In genomic region chr22:31253949-31254348, GRCh38 we compare ENCODE assay signal across 12 cellular contexts. TPM values are rescaled to one million over a fixed set of nuclear protein-coding genes. Genes with fewer than 3 reads are reported as not detected.
A peak's percentile ranks its signal among the peaks of the same experiment; 100 is the strongest.
DNase-seq lines count a peak whose midpoint lies in the region; ATAC-seq, FAIRE-seq and TF ChIP-seq lines count a peak whose summit lies in the region.
"Had no signal": no experiment of that assay in that cellular context is flagged by ENCODE, and none has a peak within 500 bp of the region (broad histone marks: within the 10 kb centered on the region; RNA-seq: fewer than 3 reads in every experiment).

No MANE protein-coding gene starts in this region.

- H3K9ac ChIP-seq in HUES64 (ENCODE audit: low read depth, low read length) (no peak overlapping the region), keratinocyte (ENCODE audit: control insufficient read depth, extremely low read depth, insufficient read depth, low read length) (peak overlapping the region; percentile 26)

- peak; percentile 20 to 30 (median 22) for TF ChIP-seq CTCF in keratinocyte (optimal IDR thresholded peaks at IDR 0.05 in 1 of 3, IDR thresholded peaks at IDR 0.05 in 1 of 3, conservative IDR thresholded peaks at IDR 0.05 in 1 of 3; ENCODE audit: extremely low read depth in 1 of 3, insufficient read depth in 2 of 3, low read length in 3 of 3)

- peaks cover 81% of the 10 kb centered on the region for H3K79me2 ChIP-seq in keratinocyte (ENCODE audit: control insufficient read depth, insufficient read depth, low read length)

- H4K20me1 ChIP-seq in keratinocyte (ENCODE audit: control insufficient read depth, extremely low read depth, insufficient read depth, low read length), result no peaks in the 10 kb centered on the region

- no peak for ATAC-seq in activated T-helper 17 cell treated with anti-CD3 and anti-CD28 coated beads, Interleukin-2, amount 50 U/mL, for 72 hours (replicated peaks)
- ATAC-seq in GM21786 (IDR thresholded peaks at IDR 0.05; ENCODE audit: unreplicated experiment), result no peak
- ATAC-seq: activated CD8-positive, alpha-beta memory T cell treated with anti-CD3 and anti-CD28 coated beads, Interleukin-2, amount 10 ng/mL, durations not matched to agents 7 days and 5 days; naive thymus-derived CD8-positive, alpha-beta T cell had no signal

- no peaks in the 10 kb centered on the region for H3K27me3 ChIP-seq in HUES64 (ENCODE audit: insufficient read depth, low read length)
- no peaks in the 10 kb centered on the region for H3K27me3 ChIP-seq in keratinocyte (ENCODE audit: control insufficient read depth, extremely low read depth, insufficient read depth, low read length)
- no peaks in the 10 kb centered on the region for H3K27me3 ChIP-seq in SJCRH30

- dilution Hi-C loops in keratinocyte (cut with MboI; ENCODE audit: extremely low pct_ligation_motif_present, low sequenced_read_pairs), result no loop called here

- FAIRE-seq in keratinocyte (lab: Jason Lieb, UNC), result peak; percentile 100

- WGBS in HUES64, result 85% methylated on average over 4 of the region's 4 CpGs

- H3K27me3 Mint-ChIP-seq in activated T-helper 17 cell treated with anti-CD3 and anti-CD28 coated beads, Interleukin-2, amount 50 U/mL, for 72 hours, result no peaks in the 10 kb centered on the region
- H3K27me3 Mint-ChIP-seq in activated CD4-positive, alpha-beta T cell treated with anti-CD3 and anti-CD28 coated beads, Interleukin-2, amount 10 ng/mL, durations not matched to agents 24 days and 14 days, result no peaks in the 10 kb centered on the region
- H3K27me3 Mint-ChIP-seq: activated CD8-positive, alpha-beta memory T cell treated with anti-CD3 and anti-CD28 coated beads, Interleukin-2, amount 10 ng/mL, durations not matched to agents 7 days and 5 days; naive thymus-derived CD8-positive, alpha-beta T cell had no signal

- no peak overlapping the region for H3K4me3 ChIP-seq in HUES64 (ENCODE audit: low read length)
- H3K4me3 ChIP-seq in keratinocyte (ENCODE audit: control insufficient read depth in 2 of 3, extremely low read depth in 1 of 3, insufficient read depth in 2 of 3, low read depth in 1 of 3, low read length in 3 of 3), result peak overlapping the region in 2 of 3 experiments; percentile 39 to 41
- H3K4me3 ChIP-seq in skin epidermis, result no peak overlapping the region
- no peak overlapping the region for H3K4me3 ChIP-seq in SJCRH30

- H3K27ac ChIP-seq in HUES64 (ENCODE audit: low read depth, low read length) (peak overlapping the region; percentile 2; the same call in 1 of the 2 replicates), keratinocyte (ENCODE audit: control insufficient read depth, insufficient read depth, low read length) (peak overlapping the region; percentile 73), skin epidermis (peak overlapping the region in 19 of 21 experiments; percentile 4 to 90 (median 64)), SJCRH30 (no peak overlapping the region)

- DNase-seq in keratinocyte (ENCODE audit: low read depth, low spot score), result peak; percentile 100
- no peak for DNase-seq in OCI-M1 (lab: John Stamatoyannopoulos, UW)
- no peak for DNase-seq in SJCRH30
- no peak for DNase-seq in activated CD4-positive, alpha-beta T cell treated with anti-CD3 and anti-CD28 coated beads, Interleukin-2, amount 10 ng/mL, durations not matched to agents 24 days and 14 days
- DNase-seq: activated CD8-positive, alpha-beta memory T cell treated with anti-CD3 and anti-CD28 coated beads, Interleukin-2, amount 10 ng/mL, durations not matched to agents 7 days and 5 days; COR-L47; naive thymus-derived CD8-positive, alpha-beta T cell; NCI-H2107 had no signal

- intact Hi-C loops in activated CD4-positive, alpha-beta T cell treated with anti-CD3 and anti-CD28 coated beads, Interleukin-2, amount 10 ng/mL, durations not matched to agents 24 days and 14 days (cut with micrococcal nuclease), result no loop called here

- H3K4me1 Mint-ChIP-seq in activated T-helper 17 cell treated with anti-CD3 and anti-CD28 coated beads, Interleukin-2, amount 50 U/mL, for 72 hours, result peaks cover 5% of the 10 kb centered on the region
- H3K4me1 Mint-ChIP-seq in activated CD4-positive, alpha-beta T cell treated with anti-CD3 and anti-CD28 coated beads, Interleukin-2, amount 10 ng/mL, durations not matched to agents 24 days and 14 days, result peaks cover 9% of the 10 kb centered on the region

- peak overlapping the region; percentile 61 for H3K27ac Mint-ChIP-seq in activated T-helper 17 cell treated with anti-CD3 and anti-CD28 coated beads, Interleukin-2, amount 50 U/mL, for 72 hours
- H3K27ac Mint-ChIP-seq in activated CD4-positive, alpha-beta T cell treated with anti-CD3 and anti-CD28 coated beads, Interleukin-2, amount 10 ng/mL, durations not matched to agents 24 days and 14 days, result no peak overlapping the region
- H3K27ac Mint-ChIP-seq: activated CD8-positive, alpha-beta memory T cell treated with anti-CD3 and anti-CD28 coated beads, Interleukin-2, amount 10 ng/mL, durations not matched to agents 7 days and 5 days; naive thymus-derived CD8-positive, alpha-beta T cell had no signal

- H3K9me3 ChIP-seq in HUES64 (ENCODE audit: insufficient read depth, low read depth, low read length), result no peaks in the 10 kb centered on the region
- H3K9me3 ChIP-seq in keratinocyte (ENCODE audit: control insufficient read depth, low read depth, low read length), result no peaks in the 10 kb centered on the region
- no peaks in the 10 kb centered on the region for H3K9me3 ChIP-seq in SJCRH30 (replicated peaks)

- peaks cover under 1% of the 10 kb centered on the region for H3K9me1 ChIP-seq in keratinocyte (ENCODE audit: control insufficient read depth, extremely low read depth, insufficient read depth, low read length)

- peak overlapping the region; percentile 78 for H3K4me2 ChIP-seq in keratinocyte (ENCODE audit: control insufficient read depth, extremely low read depth, insufficient read depth, low read depth, low read length)

- H3K4me3 Mint-ChIP-seq in activated T-helper 17 cell treated with anti-CD3 and anti-CD28 coated beads, Interleukin-2, amount 50 U/mL, for 72 hours, result no peak overlapping the region
- no peak overlapping the region for H3K4me3 Mint-ChIP-seq in activated CD4-positive, alpha-beta T cell treated with anti-CD3 and anti-CD28 coated beads, Interleukin-2, amount 10 ng/mL, durations not matched to agents 24 days and 14 days
- H3K4me3 Mint-ChIP-seq: activated CD8-positive, alpha-beta memory T cell treated with anti-CD3 and anti-CD28 coated beads, Interleukin-2, amount 10 ng/mL, durations not matched to agents 7 days and 5 days; naive thymus-derived CD8-positive, alpha-beta T cell had no signal

- H3K36me3 ChIP-seq in HUES64 (ENCODE audit: insufficient read depth, low read length) (peaks cover 12% of the 10 kb centered on the region), keratinocyte (ENCODE audit: control insufficient read depth in 2 of 2, extremely low read depth in 1 of 2, insufficient read depth in 2 of 2, low read length in 2 of 2) (peaks cover 20 to 39% of the 10 kb centered on the region in 2 experiments), SJCRH30 (peaks cover 6% of the 10 kb centered on the region; the same call in 1 of the 2 replicates)

- no peaks in the 10 kb centered on the region for H3K9me3 Mint-ChIP-seq in activated T-helper 17 cell treated with anti-CD3 and anti-CD28 coated beads, Interleukin-2, amount 50 U/mL, for 72 hours
- H3K9me3 Mint-ChIP-seq in activated CD4-positive, alpha-beta T cell treated with anti-CD3 and anti-CD28 coated beads, Interleukin-2, amount 10 ng/mL, durations not matched to agents 24 days and 14 days, result no peaks in the 10 kb centered on the region
- H3K9me3 Mint-ChIP-seq: naive thymus-derived CD8-positive, alpha-beta T cell had no signal

- H3K4me1 ChIP-seq in HUES64 (ENCODE audit: insufficient read depth, low read length) (peaks cover under 1% of the 10 kb centered on the region; the same call in 1 of the 2 replicates), keratinocyte (ENCODE audit: control insufficient read depth, extremely low read depth, insufficient read depth, low read length) (peaks cover 57% of the 10 kb centered on the region), SJCRH30 (0 out of 2 replicates have a peak, but pooled peaks cover 2% of the 10 kb centered on the region)

- peaks cover 24% of the 10 kb centered on the region for H3K36me3 Mint-ChIP-seq in activated T-helper 17 cell treated with anti-CD3 and anti-CD28 coated beads, Interleukin-2, amount 50 U/mL, for 72 hours (ENCODE audit: low read depth)
- H3K36me3 Mint-ChIP-seq in activated CD4-positive, alpha-beta T cell treated with anti-CD3 and anti-CD28 coated beads, Interleukin-2, amount 10 ng/mL, durations not matched to agents 24 days and 14 days (ENCODE audit: low read depth), result peaks cover 13% of the 10 kb centered on the region
- H3K36me3 Mint-ChIP-seq: activated CD8-positive, alpha-beta memory T cell treated with anti-CD3 and anti-CD28 coated beads, Interleukin-2, amount 10 ng/mL, durations not matched to agents 7 days and 5 days had no signal

- no peak overlapping the region for H2AFZ ChIP-seq in keratinocyte (ENCODE audit: control insufficient read depth, low read length)

RNA-seq across cellular contexts. Expression of gene PIK3IP1, which starts 38.3 kb away (rescaled TPM):
- 0.90 TPM for polyA plus RNA-seq in HUES64 (2013, experiment 1 of 2)
- 1.7 TPM for polyA plus RNA-seq in HUES64 (2013, experiment 2 of 2)
- 10 to 100 TPM; 11.0 to 24.1 TPM for total RNA-seq in activated T-helper 17 cell treated with anti-CD3 and anti-CD28 coated beads, Interleukin-2, amount 50 U/mL, for 72 hours
- 13.3 to 25.6 TPM (median 13.9 TPM) in 3 replicates for polyA plus RNA-seq in keratinocyte
- 26.2 TPM for polyA plus RNA-seq in keratinocyte (2011; ENCODE audit: low read depth)
- polyA plus RNA-seq in keratinocyte (2011; cell fraction: cytosol; rRNA removed), result 7.2 and 9.9 TPM in 2 replicates
- 33.1 and 36.3 TPM in 2 replicates for polyA plus RNA-seq in keratinocyte (2011; cell fraction: nucleus; rRNA removed)
- 11.0 and 34.9 TPM in 2 replicates for polyA plus RNA-seq in keratinocyte (2012; ENCODE audit: low replicate concordance)
- 6.2 to 25.4 TPM (median 10.1 TPM) in 3 replicates for polyA minus RNA-seq in keratinocyte
- polyA minus RNA-seq in keratinocyte (2011; cell fraction: cytosol; rRNA and poly(A)+ RNA removed), result 22.3 TPM
- polyA minus RNA-seq in keratinocyte (2011; cell fraction: nucleus; rRNA and poly(A)+ RNA removed), result 37.1 and 42.4 TPM in 2 replicates
- 0.47 and 0.51 TPM in 2 replicates for total RNA-seq in SJCRH30 (2014; rRNA removed; shearing (Covaris generic))
- total RNA-seq in activated CD4-positive, alpha-beta T cell treated with anti-CD3 and anti-CD28 coated beads, Interleukin-2, amount 10 ng/mL, durations not matched to agents 24 days and 14 days, result 12.4 TPM in 2 replicates

RNA-seq across cellular contexts. Expression of gene LIMK2, which starts 41.9 kb away (rescaled TPM):
- 25.4 TPM for polyA plus RNA-seq in HUES64 (2013, experiment 1 of 2)
- polyA plus RNA-seq in HUES64 (2013, experiment 2 of 2), result 18.7 TPM
- 10 to 100 TPM; 59.5 to 61.4 TPM for total RNA-seq in activated T-helper 17 cell treated with anti-CD3 and anti-CD28 coated beads, Interleukin-2, amount 50 U/mL, for 72 hours
- 28.8 to 56.3 TPM (median 42.6 TPM) in 3 replicates for polyA plus RNA-seq in keratinocyte
- polyA plus RNA-seq in keratinocyte (2011; ENCODE audit: low read depth), result 118 TPM
- 49.1 and 67.7 TPM in 2 replicates for polyA plus RNA-seq in keratinocyte (2011; cell fraction: cytosol; rRNA removed)
- polyA plus RNA-seq in keratinocyte (2011; cell fraction: nucleus; rRNA removed), result 166 and 190 TPM in 2 replicates
- polyA plus RNA-seq in keratinocyte (2012; ENCODE audit: low replicate concordance), result 97.8 and 136 TPM in 2 replicates
- 62.9 to 141 TPM (median 89.5 TPM) in 3 replicates for polyA minus RNA-seq in keratinocyte
- 27.8 TPM for polyA minus RNA-seq in keratinocyte (2011; cell fraction: cytosol; rRNA and poly(A)+ RNA removed)
- polyA minus RNA-seq in keratinocyte (2011; cell fraction: nucleus; rRNA and poly(A)+ RNA removed), result 91.0 and 121 TPM in 2 replicates
- total RNA-seq in SJCRH30 (2014; rRNA removed; shearing (Covaris generic)), result 20.8 and 28.5 TPM in 2 replicates
- 34.2 and 35.9 TPM in 2 replicates for total RNA-seq in activated CD4-positive, alpha-beta T cell treated with anti-CD3 and anti-CD28 coated beads, Interleukin-2, amount 10 ng/mL, durations not matched to agents 24 days and 14 days

Comparison
In these comparisons a context has a peak if more than half of its experiments do, and no peak if none do; other contexts are left out.
1. H3K4me3 ChIP-seq: peak in keratinocyte (2 of 3); none in HUES64 (single experiment), skin epidermis (0 of 7) and SJCRH30 (single experiment).